Comparison of ENCODE assay signal across 8 cellular contexts in the genomic region with DNA sequence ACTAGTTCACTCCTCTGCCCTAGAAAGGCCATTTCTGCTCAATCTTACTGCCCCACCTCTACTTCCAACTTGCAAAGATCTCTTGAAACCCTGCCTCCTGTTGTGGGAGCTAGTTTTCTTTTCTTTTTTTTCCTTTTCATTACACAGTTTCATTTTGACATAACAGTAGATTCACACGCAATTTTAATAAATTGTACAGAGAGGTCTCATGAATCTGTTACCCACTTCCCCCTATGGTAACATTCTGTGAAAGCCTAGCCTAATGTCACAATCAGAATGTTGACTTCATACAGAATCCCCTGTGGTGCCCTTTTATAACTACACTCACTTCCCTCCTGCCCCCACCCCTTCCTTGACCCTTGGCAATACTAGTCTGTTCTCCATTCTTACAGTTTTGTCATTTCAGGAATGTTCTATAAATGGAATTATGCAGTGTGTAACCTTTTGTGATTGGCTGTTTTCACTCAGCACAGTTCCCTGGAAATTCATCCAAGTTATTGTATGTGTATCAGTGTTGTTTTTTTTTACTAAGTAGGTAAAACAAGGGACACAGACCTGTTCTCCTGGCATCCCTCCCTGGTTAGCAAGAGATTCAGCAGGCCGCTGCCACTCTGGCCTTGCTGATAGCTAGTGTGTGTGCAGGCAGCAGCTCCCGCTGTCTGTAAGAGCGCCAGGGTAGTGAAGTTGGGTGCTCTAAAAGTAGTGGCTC. TPM values are rescaled to one million over a fixed set of nuclear protein-coding genes. Genes with fewer than 3 reads are reported as not detected.
DNase-seq lines count a peak whose midpoint lies in the region; ATAC-seq and TF ChIP-seq lines count a peak whose summit lies in the region.

No MANE protein-coding gene starts in this region.

- DNase-seq in SK-MEL-5 (ENCODE audit: low read depth, low spot score) (peak; percentile 24), foreskin melanocyte (peak; percentile 81), spleen (no peak), MM.1S (no peak), erythroblast (lab: John Stamatoyannopoulos, UW) (no peak), NCI-H2107 treated with DMSO at 0.1 percent for 48 hours (lab: John Stamatoyannopoulos, UW; ENCODE audit: unreplicated experiment) (no peak)
- no peak for DNase-seq in stimulated activated CD4-positive, alpha-beta T cell treated with anti-CD3 and anti-CD28 coated beads, Interleukin-4, amount 100 ng/mL, for 24 hours

- in situ Hi-C loops in SK-MEL-5 (cut with HindIII; ENCODE audit: low pct_unique_long_range_greater_than_20kb, low sequenced_read_pairs): no loop called here

- no peak for TF ChIP-seq POLR2A in spleen (IDR thresholded peaks at IDR 0.05)
- no peak for TF ChIP-seq POLR2A in erythroblast (IDR thresholded peaks at IDR 0.05; ENCODE audit: low read length)

- H3K4me3 ChIP-seq in spleen: no peak overlapping the region
- no peak overlapping the region for H3K4me3 ChIP-seq in MM.1S (ENCODE audit: low read length)

- no peak overlapping the region for H3K9ac ChIP-seq in MM.1S (ENCODE audit: low read length)

- H3K36me3 ChIP-seq in spleen: no peaks in the 10 kb centered on the region
- no peaks in the 10 kb centered on the region for H3K36me3 ChIP-seq in MM.1S (replicated peaks; ENCODE audit: insufficient read depth, low read length)

- H3K27me3 ChIP-seq in spleen (replicated peaks in 1 of 7) (no peaks in the 10 kb centered on the region), MM.1S (replicated peaks; ENCODE audit: insufficient read depth, low read length) (no peaks in the 10 kb centered on the region)

- H4K20me1 ChIP-seq in MM.1S (ENCODE audit: insufficient read depth, low read length): no peaks in the 10 kb centered on the region

- H3K27ac ChIP-seq in spleen (peak overlapping the region; percentile 9 to 83 (median 70)), MM.1S (ENCODE audit: low read length) (no peak overlapping the region)

- H3F3A ChIP-seq in MM.1S (ENCODE audit: insufficient read depth, low read length): no peaks in the 10 kb centered on the region

- H3K9me3 ChIP-seq in spleen (no peaks in the 10 kb centered on the region), MM.1S (replicated peaks; ENCODE audit: insufficient read depth, low read length) (no peaks in the 10 kb centered on the region)

- intact Hi-C loops in spleen (cut with DNase I; ENCODE audit: low total_unique reads): no loop called here

- WGBS in spleen, 5 donors: 53 to 74% (median 66%) methylated on average over 4 of the region's 4 CpGs

- no peaks in the 10 kb centered on the region for H3K79me2 ChIP-seq in MM.1S (ENCODE audit: low read length)

- TF ChIP-seq CTCF in spleen (IDR thresholded peaks at IDR 0.05 in 8 of 11, conservative IDR thresholded peaks at IDR 0.05 in 3 of 11): peak in 5 of 11 experiments; percentile 5 to 50 (median 34)
- TF ChIP-seq CTCF in MM.1S (IDR thresholded peaks at IDR 0.05; ENCODE audit: low read length): no peak

- peaks cover 31 to 73% (median 48%) of the 10 kb centered on the region in 6 donors for H3K4me1 ChIP-seq in spleen
- no peaks in the 10 kb centered on the region for H3K4me1 ChIP-seq in MM.1S (ENCODE audit: low read length)

- ATAC-seq in GM18502 (IDR thresholded peaks at IDR 0.05; ENCODE audit: poor library complexity, unreplicated experiment): peak; percentile 54

- no peaks in the 10 kb centered on the region for H3K9me2 ChIP-seq in MM.1S (replicated peaks; ENCODE audit: insufficient read depth, low read length)

- no peak overlapping the region for H2AFZ ChIP-seq in MM.1S (ENCODE audit: low read length)

- no peak overlapping the region for H3K4me2 ChIP-seq in MM.1S (ENCODE audit: low read depth, low read length)

RNA-seq across cellular contexts. Expression of a gene that starts 21.5 kb away (rescaled TPM):
- 3.1 and 3.5 TPM in 2 replicates for total RNA-seq in SK-MEL-5 (2014; rRNA removed; shearing (Covaris generic))
- 3.2 and 4.9 TPM in 2 replicates for polyA plus RNA-seq in SK-MEL-5 (2015; cell fraction: cytosol; rRNA removed)
- polyA plus RNA-seq in SK-MEL-5 (2015; cell fraction: nucleus; rRNA removed): 1.5 and 2.2 TPM in 2 replicates
- total RNA-seq in spleen: 1 to 10 TPM; 4.1 to 8.7 (median 6.1) TPM
- 1 to 10 TPM in 1 of 3 donors, under 1 TPM in 2; 0.28 to 1.6 (median 0.56) TPM for polyA plus RNA-seq in spleen

Comparison
In these comparisons a context has a peak if more than half of its experiments do, and no peak if none do; other contexts are left out.
1. DNase-seq: peak in SK-MEL-5 (single experiment) and foreskin melanocyte (single experiment); none in spleen (single experiment), MM.1S (single experiment), erythroblast (0 of 2), stimulated activated CD4-positive, alpha-beta T cell treated with anti-CD3 and anti-CD28 coated beads, Interleukin-4, amount 100 ng/mL, for 24 hours (single experiment) and NCI-H2107 treated with DMSO at 0.1 percent for 48 hours (single experiment).